Comparison of ENCODE assay signal across 19 cellular contexts in genomic region chr12:92074889-92075288, GRCh38.
DNase-seq lines count a peak whose midpoint lies in the region; ATAC-seq and TF ChIP-seq lines count a peak whose summit lies in the region.
"Had no signal": no experiment of that assay in that cellular context is flagged by ENCODE, and none has a peak within 500 bp of the region (broad histone marks: within the 10 kb centered on the region; RNA-seq: fewer than 3 reads in every experiment).

No MANE protein-coding gene starts in this region.

- no peaks in the 10 kb centered on the region for H3K27me3 Mint-ChIP-seq in activated naive CD8-positive, alpha-beta T cell
- no peaks in the 10 kb centered on the region for H3K27me3 Mint-ChIP-seq in activated naive CD8-positive, alpha-beta T cell treated with anti-CD3 and anti-CD28 coated beads, Interleukin-2, amount 50 U/mL, for 24 hours
- H3K27me3 Mint-ChIP-seq in brain (no peaks in the 10 kb centered on the region), type B pancreatic cell (no peaks in the 10 kb centered on the region)
- H3K27me3 Mint-ChIP-seq in naive thymus-derived CD4-positive, alpha-beta T cell: no peaks in the 10 kb centered on the region

- peaks cover 23% of the 10 kb centered on the region for H3K36me3 Mint-ChIP-seq in activated naive CD8-positive, alpha-beta T cell
- H3K36me3 Mint-ChIP-seq in activated naive CD8-positive, alpha-beta T cell treated with anti-CD3 and anti-CD28 coated beads, Interleukin-2, amount 50 U/mL, for 24 hours (ENCODE audit: low read depth): peaks cover 17% of the 10 kb centered on the region
- peaks cover 7% of the 10 kb centered on the region for H3K36me3 Mint-ChIP-seq in brain
- peaks cover 0 to 18% (median 14%) of the 10 kb centered on the region in 5 donors for H3K36me3 Mint-ChIP-seq in naive thymus-derived CD4-positive, alpha-beta T cell
- H3K36me3 Mint-ChIP-seq in type B pancreatic cell: no peaks in the 10 kb centered on the region

- H3K4me3 ChIP-seq in naive thymus-derived CD4-positive, alpha-beta T cell (ENCODE audit: low read length): no peak overlapping the region
- H3K4me3 ChIP-seq: heart right ventricle, tibial nerve had no signal

- CTCF ChIA-PET in naive thymus-derived CD4-positive, alpha-beta T cell (lab: Charles Lee): interaction anchor here (1.0 to 1.4 kb wide), 2 partner anchors 14 to 69 kb away, joined by 3 to 4 read pairs; no protein-coding TSS in a partner anchor

- intact Hi-C loops in naive thymus-derived CD4-positive, alpha-beta T cell (cut with micrococcal nuclease): no loop called here

- H3K9me3 Mint-ChIP-seq in activated naive CD8-positive, alpha-beta T cell (ENCODE audit: low read depth): peaks cover 2% of the 10 kb centered on the region
- peaks cover 10% of the 10 kb centered on the region for H3K9me3 Mint-ChIP-seq in activated naive CD8-positive, alpha-beta T cell treated with anti-CD3 and anti-CD28 coated beads, Interleukin-2, amount 50 U/mL, for 24 hours
- H3K9me3 Mint-ChIP-seq in brain (peaks cover 0 to 7% (median 4%) of the 10 kb centered on the region in 5 experiments), type B pancreatic cell (peaks cover 10% of the 10 kb centered on the region)
- H3K9me3 Mint-ChIP-seq in naive thymus-derived CD4-positive, alpha-beta T cell: peaks cover 0 to 10% (median 2%) of the 10 kb centered on the region in 11 donors

- no peaks in the 10 kb centered on the region for H3K27me3 ChIP-seq in naive thymus-derived CD4-positive, alpha-beta T cell (ENCODE audit: control insufficient read depth in 2 of 2, insufficient read depth in 2 of 2, low read length in 2 of 2)
- H3K27me3 ChIP-seq: heart right ventricle, tibial nerve had no signal

- no peak overlapping the region for H3K27ac ChIP-seq in naive thymus-derived CD4-positive, alpha-beta T cell (ENCODE audit: low read depth, low read length)
- H3K27ac ChIP-seq: tibial nerve had no signal

- TF ChIP-seq CTCF in brain (conservative IDR thresholded peaks at IDR 0.05) (no peak), type B pancreatic cell (conservative IDR thresholded peaks at IDR 0.05) (no peak)

- no peaks in the 10 kb centered on the region for H3K9me3 ChIP-seq in naive thymus-derived CD4-positive, alpha-beta T cell (ENCODE audit: control insufficient read depth in 2 of 3, low read length in 3 of 3)
- H3K9me3 ChIP-seq: heart right ventricle, tibial nerve had no signal

- peaks cover 62% of the 10 kb centered on the region for H3K4me1 Mint-ChIP-seq in activated naive CD8-positive, alpha-beta T cell (ENCODE audit: low read depth)
- peaks cover 69% of the 10 kb centered on the region for H3K4me1 Mint-ChIP-seq in activated naive CD8-positive, alpha-beta T cell treated with anti-CD3 and anti-CD28 coated beads, Interleukin-2, amount 50 U/mL, for 24 hours
- H3K4me1 Mint-ChIP-seq in brain (peaks cover 45% of the 10 kb centered on the region), type B pancreatic cell (ENCODE audit: unreplicated experiment) (peaks cover 30% of the 10 kb centered on the region)
- peaks cover 22 to 62% (median 51%) of the 10 kb centered on the region in 7 donors for H3K4me1 Mint-ChIP-seq in naive thymus-derived CD4-positive, alpha-beta T cell

- ATAC-seq in activated naive CD8-positive, alpha-beta T cell treated with anti-CD3 and anti-CD28 coated beads, Interleukin-2, amount 50 U/mL, for 24 hours: no peak
- no peak for ATAC-seq in naive thymus-derived CD4-positive, alpha-beta T cell
- ATAC-seq in HG03439 (IDR thresholded peaks at IDR 0.05; ENCODE audit: unreplicated experiment) (no peak), GM21825 (IDR thresholded peaks at IDR 0.05; ENCODE audit: unreplicated experiment) (no peak)
- ATAC-seq: PC-3 had no signal

- no peak for DNase-seq in activated naive CD8-positive, alpha-beta T cell treated with anti-CD3 and anti-CD28 coated beads, Interleukin-2, amount 50 U/mL, for 24 hours
- DNase-seq in naive thymus-derived CD4-positive, alpha-beta T cell: no peak
- no peak for DNase-seq in type B pancreatic cell (ENCODE audit: extremely low spot score, unreplicated experiment)
- no peak for DNase-seq in stimulated activated CD4-positive, alpha-beta T cell treated with anti-CD3 and anti-CD28 coated beads, Interleukin-2, amount 100 ng/mL, for 24 hours
- DNase-seq: ACHN; activated CD4-positive, CD25-positive, alpha-beta regulatory T cell; heart right ventricle; KBM-7; NCI-H2029 treated with DMSO at 0.1 percent for 48 hours; NCI-H524 treated with DMSO at 0.1 percent for 48 hours; PC-3; SIG-M5; stimulated activated naive CD4-positive, alpha-beta T cell had no signal

- no peaks in the 10 kb centered on the region for H3K36me3 ChIP-seq in naive thymus-derived CD4-positive, alpha-beta T cell (ENCODE audit: control insufficient read depth in 2 of 3, insufficient read depth in 3 of 3, low read length in 3 of 3)
- H3K36me3 ChIP-seq: heart right ventricle, tibial nerve had no signal

- peak overlapping the region; percentile 25 for H3K27ac Mint-ChIP-seq in activated naive CD8-positive, alpha-beta T cell
- H3K27ac Mint-ChIP-seq in activated naive CD8-positive, alpha-beta T cell treated with anti-CD3 and anti-CD28 coated beads, Interleukin-2, amount 50 U/mL, for 24 hours: no peak overlapping the region
- H3K27ac Mint-ChIP-seq in brain (peak overlapping the region; percentile 9 to 83 (median 45)), type B pancreatic cell (no peak overlapping the region)
- H3K27ac Mint-ChIP-seq in naive thymus-derived CD4-positive, alpha-beta T cell: peak overlapping the region in 7 of 9 donors; percentile 2 to 89 (median 52)
- H3K27ac Mint-ChIP-seq: T-helper 2 cell treated with Interferon-gamma antibody and Interleukin-4, amounts not matched to agents 5 μg/mL and 100 μg/mL, for 36 hours had no signal

- POLR2A ChIA-PET in naive thymus-derived CD4-positive, alpha-beta T cell (lab: Charles Lee): interaction anchor here (0.6 to 1.8 kb wide), 9 partner anchors 11 to 294 kb away, joined by 3 to 7 read pairs (median 4); no protein-coding TSS in a partner anchor

- H3K4me3 Mint-ChIP-seq in activated naive CD8-positive, alpha-beta T cell: no peak overlapping the region
- H3K4me3 Mint-ChIP-seq in activated naive CD8-positive, alpha-beta T cell treated with anti-CD3 and anti-CD28 coated beads, Interleukin-2, amount 50 U/mL, for 24 hours: no peak overlapping the region
- H3K4me3 Mint-ChIP-seq in brain (peak overlapping the region in 1 of 5 experiments; percentile 26), type B pancreatic cell (peak overlapping the region; percentile 8)
- H3K4me3 Mint-ChIP-seq in naive thymus-derived CD4-positive, alpha-beta T cell: peak overlapping the region in 3 of 10 donors; percentile 5 to 66 (median 27)
- H3K4me3 Mint-ChIP-seq: T-helper 2 cell treated with Interferon-gamma antibody and Interleukin-4, amounts not matched to agents 5 μg/mL and 100 μg/mL, for 36 hours had no signal

- peaks cover under 1 to 32% of the 10 kb centered on the region in 2 donors for H3K4me1 ChIP-seq in naive thymus-derived CD4-positive, alpha-beta T cell (ENCODE audit: control insufficient read depth in 2 of 2, insufficient read depth in 2 of 2, low read length in 2 of 2)

Comparison
In these comparisons a context has a peak if more than half of its experiments do, and no peak if none do; other contexts are left out.
1. H3K27ac Mint-ChIP-seq: peak in activated naive CD8-positive, alpha-beta T cell (single experiment), brain (5 of 5) and naive thymus-derived CD4-positive, alpha-beta T cell (7 of 9); none in activated naive CD8-positive, alpha-beta T cell treated with anti-CD3 and anti-CD28 coated beads, Interleukin-2, amount 50 U/mL, for 24 hours (single experiment) and type B pancreatic cell (single experiment).